In the genomic region with DNA sequence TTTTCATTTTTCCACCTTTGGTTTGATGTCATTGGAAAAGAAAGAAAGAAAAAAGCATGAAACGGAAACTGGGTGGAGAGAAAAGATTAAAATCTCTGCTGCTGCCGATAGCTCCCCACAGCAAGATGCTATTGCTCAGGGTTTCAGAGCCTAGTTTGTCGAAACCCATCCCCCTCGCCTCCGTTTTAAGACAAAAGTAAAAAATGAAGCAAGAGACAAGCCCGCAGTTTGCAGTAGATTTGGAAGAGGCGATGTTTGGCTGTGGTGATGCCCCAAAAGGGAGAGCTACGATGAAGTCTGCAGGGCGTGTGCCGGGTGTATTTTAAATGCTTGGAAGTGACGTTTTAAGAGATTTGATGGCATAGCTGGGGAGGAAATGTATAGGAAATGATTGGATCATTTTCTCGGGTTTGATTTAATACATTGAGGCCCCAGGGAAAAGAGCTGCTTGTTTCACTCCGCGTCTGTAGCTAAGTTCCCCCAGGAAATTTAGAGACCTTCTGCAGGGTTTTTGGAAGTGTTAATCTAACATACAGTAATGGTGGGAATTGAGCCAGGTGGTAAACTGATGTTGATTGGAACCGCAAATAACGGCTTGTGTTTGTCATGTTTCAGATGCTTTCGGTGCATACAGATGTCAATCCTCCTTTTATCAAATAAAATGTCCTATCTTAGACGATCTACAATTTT, we compare ENCODE assay signal across 1 cellular context.
TF ChIP-seq lines count a peak whose summit lies in the region.

No MANE protein-coding gene starts in this region.

TF ChIP-seq in A549, 52 proteins besides CTCF, POLR2A, EP300 and RAD21 (continued from another document):
- no peak for TF ChIP-seq FOSL2 (IDR thresholded peaks at IDR 0.05)
- no peak for TF ChIP-seq FOSL2 (CRISPR knock-in tag; IDR thresholded peaks at IDR 0.05)
- TF ChIP-seq, protein P1, sequence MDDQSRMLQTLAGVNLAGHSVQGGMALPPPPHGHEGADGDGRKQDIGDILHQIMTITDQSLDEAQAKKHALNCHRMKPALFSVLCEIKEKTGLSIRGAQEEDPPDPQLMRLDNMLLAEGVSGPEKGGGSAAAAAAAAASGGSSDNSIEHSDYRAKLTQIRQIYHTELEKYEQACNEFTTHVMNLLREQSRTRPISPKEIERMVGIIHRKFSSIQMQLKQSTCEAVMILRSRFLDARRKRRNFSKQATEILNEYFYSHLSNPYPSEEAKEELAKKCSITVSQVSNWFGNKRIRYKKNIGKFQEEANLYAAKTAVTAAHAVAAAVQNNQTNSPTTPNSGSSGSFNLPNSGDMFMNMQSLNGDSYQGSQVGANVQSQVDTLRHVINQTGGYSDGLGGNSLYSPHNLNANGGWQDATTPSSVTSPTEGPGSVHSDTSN (IDR thresholded peaks at IDR 0.05) = no peak
